8 cellular contexts compared by ENCODE assay signal in genomic region chr5:152202321-152202720, GRCh38.
"Had no signal": no experiment of that assay in that cellular context is flagged by ENCODE, and none has a peak within 500 bp of the region (broad histone marks: within the 10 kb centered on the region; RNA-seq: fewer than 3 reads in every experiment).

No MANE protein-coding gene starts in this region.

- H3K4me3 ChIP-seq: GM12878 had no signal

- FAIRE-seq: G401.6, GM12891, GM12892, GM18507, GM19239 had no signal

- ATAC-seq: GM12878 had no signal

- DNase-seq: GDM1, GF-D8 had no signal
